8 cellular contexts compared by ENCODE assay signal in genomic region chr19:1259873-1260748, GRCh38. TPM values are rescaled to one million over a fixed set of nuclear protein-coding genes. Genes with fewer than 3 reads are reported as not detected.
A peak's percentile ranks its signal among the peaks of the same experiment; 100 is the strongest.
DNase-seq lines count a peak whose midpoint lies in the region; ATAC-seq and TF ChIP-seq lines count a peak whose summit lies in the region.

No MANE protein-coding gene starts in this region.

- DNase-seq in T1000 (lab: John Stamatoyannopoulos, UW) (peak; percentile 85), DMS 273 treated with DMSO at 0.1 percent for 48 hours (lab: John Stamatoyannopoulos, UW) (no peak), SIG-M5 treated with dmso at 0.1 percent for 504 hours (lab: John Stamatoyannopoulos, UW; ENCODE audit: unreplicated experiment) (no peak), GM19238 (ENCODE audit: insufficient read length, low spot score) (no peak)

- H3K9me3 Mint-ChIP-seq in nephron, result no peaks in the 10 kb centered on the region

- no peaks in the 10 kb centered on the region for H3K27me3 ChIP-seq in ectodermal cell (ENCODE audit: control insufficient read depth, insufficient read depth, low read length, poor library complexity, severe bottlenecking)

- H3K4me3 ChIP-seq in GM08714 (ENCODE audit: low read length) (peak overlapping the region; percentile 25; the same call in 1 of the 2 replicates), ectodermal cell (ENCODE audit: insufficient read depth, low read depth, low read length) (peak overlapping the region; percentile 34)

- H3K36me3 ChIP-seq in ectodermal cell (ENCODE audit: control insufficient read depth, insufficient read depth, low read length), result peaks cover 19% of the 10 kb centered on the region

- peak; percentile 3 for ATAC-seq in HG02678 (IDR thresholded peaks at IDR 0.05; ENCODE audit: unreplicated experiment)

- no peaks in the 10 kb centered on the region for H3K9me3 ChIP-seq in ectodermal cell (ENCODE audit: control insufficient read depth, low read length)

- H3K4me3 Mint-ChIP-seq in nephron, result peak overlapping the region; percentile 44 to 47 (median 45)

- peaks cover 66% of the 10 kb centered on the region for H3K4me1 ChIP-seq in ectodermal cell (ENCODE audit: control insufficient read depth, insufficient read depth, low read length)

- peaks cover 43% of the 10 kb centered on the region for H3K4me1 Mint-ChIP-seq in nephron

- peaks cover 6% of the 10 kb centered on the region for H3K27me3 Mint-ChIP-seq in nephron (ENCODE audit: low read depth)

- H3K27ac ChIP-seq in ectodermal cell (ENCODE audit: insufficient read depth, low read depth, low read length, poor library complexity, severe bottlenecking), result peak overlapping the region; percentile 70

- TF ChIP-seq CTCF in nephron (IDR thresholded peaks at IDR 0.05; ENCODE audit: unreplicated experiment in 3 of 3), result no peak

- H3K27ac Mint-ChIP-seq in nephron, result peak overlapping the region in 2 of 3 experiments; percentile 59 to 73

- H3K36me3 Mint-ChIP-seq in nephron (ENCODE audit: low read depth), result peaks cover 15% of the 10 kb centered on the region

- WGBS in ectodermal cell, 2 experiments, result 25% methylated on average over 33 of the region's 33 CpGs

RNA-seq across cellular contexts. Expression of gene CIRBP, which starts 9.0 kb away (rescaled TPM):
- 532 TPM for polyA plus RNA-seq in ectodermal cell (2013, experiment 1 of 4)
- 509 TPM for polyA plus RNA-seq in ectodermal cell (2013, experiment 2 of 4)
- 334 TPM for polyA plus RNA-seq in ectodermal cell (2013, experiment 3 of 4)
- polyA plus RNA-seq in ectodermal cell (2013, experiment 4 of 4), result 373 TPM

RNA-seq across cellular contexts. Expression of gene MIDN, which starts 11.7 kb away (rescaled TPM):
- 155 TPM for polyA plus RNA-seq in ectodermal cell (2013, experiment 1 of 4)
- polyA plus RNA-seq in ectodermal cell (2013, experiment 2 of 4), result 178 TPM
- polyA plus RNA-seq in ectodermal cell (2013, experiment 3 of 4), result 116 TPM
- 120 TPM for polyA plus RNA-seq in ectodermal cell (2013, experiment 4 of 4)

RNA-seq across cellular contexts. Expression of gene FAM174C, which starts 15.2 kb away (rescaled TPM):
- polyA plus RNA-seq in ectodermal cell (2013, experiment 1 of 4), result 21.4 TPM
- polyA plus RNA-seq in ectodermal cell (2013, experiment 2 of 4), result 22.6 TPM
- polyA plus RNA-seq in ectodermal cell (2013, experiment 3 of 4), result 23.2 TPM
- polyA plus RNA-seq in ectodermal cell (2013, experiment 4 of 4), result 22.3 TPM

RNA-seq across cellular contexts. Expression of gene ATP5F1D, which starts 18.6 kb away (rescaled TPM):
- 126 TPM for polyA plus RNA-seq in ectodermal cell (2013, experiment 1 of 4)
- 105 TPM for polyA plus RNA-seq in ectodermal cell (2013, experiment 2 of 4)
- polyA plus RNA-seq in ectodermal cell (2013, experiment 3 of 4), result 117 TPM
- 124 TPM for polyA plus RNA-seq in ectodermal cell (2013, experiment 4 of 4)

RNA-seq across cellular contexts. Expression of gene CBARP, which starts 22.3 kb away (rescaled TPM):
- polyA plus RNA-seq in ectodermal cell (2013, experiment 1 of 4), result 19.8 TPM
- polyA plus RNA-seq in ectodermal cell (2013, experiment 2 of 4), result 16.0 TPM
- polyA plus RNA-seq in ectodermal cell (2013, experiment 3 of 4), result 20.8 TPM
- polyA plus RNA-seq in ectodermal cell (2013, experiment 4 of 4), result 21.1 TPM
